ENCODE assay signal across 19 cellular contexts in the genomic region with DNA sequence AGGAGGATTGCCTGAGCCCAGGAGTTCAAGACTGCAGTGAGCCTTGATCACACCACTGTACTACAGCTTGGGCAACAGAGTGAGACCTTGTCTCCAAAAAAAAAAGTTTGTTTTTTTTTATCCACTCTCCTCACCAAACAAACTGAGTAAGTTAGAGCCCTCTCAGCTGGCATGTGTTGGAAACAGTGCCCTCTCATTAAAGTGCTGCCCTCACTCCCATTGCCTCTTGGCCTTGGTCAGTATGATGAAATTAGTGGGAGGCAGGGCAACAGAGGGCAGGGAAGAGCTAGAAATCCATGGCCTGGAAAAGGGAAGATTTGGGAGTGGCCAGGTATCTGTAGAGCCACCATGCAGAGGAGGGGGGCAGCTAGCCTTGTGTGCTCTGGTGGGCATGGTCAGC.
"Had no signal": no experiment of that assay in that cellular context is flagged by ENCODE, and none has a peak within 500 bp of the region (broad histone marks: within the 10 kb centered on the region; RNA-seq: fewer than 3 reads in every experiment).

No MANE protein-coding gene starts in this region.

- DNase-seq: activated CD4-positive, alpha-beta T cell treated with anti-CD3 and anti-CD28 coated beads for 4 hours; activated CD8-positive, alpha-beta memory T cell treated with anti-CD3 and anti-CD28 coated beads, Interleukin-2, amount 10 ng/mL, durations not matched to agents 7 days and 5 days; activated gamma-delta T cell treated with Interleukin-2 at 50 U/mL for 16 hours; activated naive CD4-positive, alpha-beta T cell treated with anti-CD3 and anti-CD28 coated beads, Interleukin-2, amount 10 ng/mL, durations not matched to agents 7 days and 5 days; activated naive CD8-positive, alpha-beta T cell treated with anti-CD3 and anti-CD28 coated beads for 36 hours; activated T-cell treated with anti-CD3 and anti-CD28 coated beads, Interleukin-2, amount 50 U/mL, for 4 hours; brain microvascular endothelial cell; MG63; MV-4-11; NCI-H1092 treated with DMSO at 0.1 percent for 48 hours; NCI-H1417 treated with DMSO at 0.1 percent for 48 hours; NCI-H1694; NCI-H2029 treated with DMSO at 0.1 percent for 48 hours; NCI-H524; PC-3; SHP77 treated with DMSO at 0.1 percent for 48 hours; T-helper 2 cell; T1000 had no signal

- H3K27ac Mint-ChIP-seq: activated CD8-positive, alpha-beta memory T cell treated with anti-CD3 and anti-CD28 coated beads, Interleukin-2, amount 10 ng/mL, durations not matched to agents 7 days and 5 days; activated naive CD4-positive, alpha-beta T cell treated with anti-CD3 and anti-CD28 coated beads, Interleukin-2, amount 10 ng/mL, durations not matched to agents 7 days and 5 days; activated naive CD8-positive, alpha-beta T cell treated with anti-CD3 and anti-CD28 coated beads for 36 hours; activated T-helper 2 cell treated with anti-CD3 and anti-CD28 coated beads, Interferon-gamma antibody, Interleukin-2, Interleukin-4, amounts not matched to agents 10 μg/mL and 5 μg/mL and 100 μg/mL, durations not matched to agents 14 hours and 24 hours and 36 hours had no signal

- H3K4me1 Mint-ChIP-seq: activated CD8-positive, alpha-beta memory T cell treated with anti-CD3 and anti-CD28 coated beads, Interleukin-2, amount 10 ng/mL, durations not matched to agents 7 days and 5 days; activated naive CD4-positive, alpha-beta T cell treated with anti-CD3 and anti-CD28 coated beads, Interleukin-2, amount 10 ng/mL, durations not matched to agents 7 days and 5 days had no signal

- H3K27me3 Mint-ChIP-seq: activated CD8-positive, alpha-beta memory T cell treated with anti-CD3 and anti-CD28 coated beads, Interleukin-2, amount 10 ng/mL, durations not matched to agents 7 days and 5 days; activated naive CD4-positive, alpha-beta T cell treated with anti-CD3 and anti-CD28 coated beads, Interleukin-2, amount 10 ng/mL, durations not matched to agents 7 days and 5 days; activated naive CD8-positive, alpha-beta T cell treated with anti-CD3 and anti-CD28 coated beads for 36 hours had no signal

- H3K9me3 Mint-ChIP-seq: activated naive CD4-positive, alpha-beta T cell treated with anti-CD3 and anti-CD28 coated beads, Interleukin-2, amount 10 ng/mL, durations not matched to agents 7 days and 5 days; activated naive CD8-positive, alpha-beta T cell treated with anti-CD3 and anti-CD28 coated beads for 36 hours; activated T-cell treated with anti-CD3 and anti-CD28 coated beads, Interleukin-2, amount 50 U/mL, for 4 hours; activated T-helper 2 cell treated with anti-CD3 and anti-CD28 coated beads, Interferon-gamma antibody, Interleukin-2, Interleukin-4, amounts not matched to agents 10 μg/mL and 5 μg/mL and 100 μg/mL, durations not matched to agents 14 hours and 24 hours and 36 hours had no signal

- H3K4me3 Mint-ChIP-seq: activated CD8-positive, alpha-beta memory T cell treated with anti-CD3 and anti-CD28 coated beads, Interleukin-2, amount 10 ng/mL, durations not matched to agents 7 days and 5 days; activated naive CD4-positive, alpha-beta T cell treated with anti-CD3 and anti-CD28 coated beads, Interleukin-2, amount 10 ng/mL, durations not matched to agents 7 days and 5 days; activated naive CD8-positive, alpha-beta T cell treated with anti-CD3 and anti-CD28 coated beads for 36 hours; activated T-cell treated with anti-CD3 and anti-CD28 coated beads, Interleukin-2, amount 50 U/mL, for 4 hours had no signal
